ENCODE assay signal across 1 cellular context in the genomic region with DNA sequence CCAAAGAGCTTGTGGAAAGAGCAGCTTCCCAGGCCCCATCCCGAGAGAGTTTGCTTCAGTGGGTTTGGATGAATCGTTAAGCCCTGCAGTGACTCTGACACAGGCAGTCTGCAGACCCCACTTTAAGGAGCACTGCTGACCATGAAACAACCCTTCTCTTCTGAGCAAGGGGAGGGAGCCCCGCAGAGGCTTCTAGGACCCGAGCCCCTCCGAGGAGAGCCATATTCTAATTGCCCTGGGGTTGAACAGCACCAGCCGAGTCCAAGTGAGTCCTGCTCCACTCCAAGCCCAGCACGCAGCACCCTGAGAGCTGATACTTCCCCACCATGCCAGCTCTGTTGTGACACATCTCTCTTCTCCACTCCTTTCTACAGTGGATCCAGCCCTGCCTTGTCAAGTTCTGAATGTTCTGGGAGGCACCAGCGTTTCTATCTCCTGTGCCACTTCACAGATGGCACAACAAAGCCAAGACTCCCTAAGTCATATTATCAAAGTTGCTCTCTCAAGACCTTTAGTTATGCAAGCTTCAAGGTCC.
TF ChIP-seq lines count a peak whose summit lies in the region.

No MANE protein-coding gene starts in this region.

TF ChIP-seq in liver, 16 proteins besides CTCF, POLR2A, EP300 and RAD21 (continued from another document):
- TF ChIP-seq, protein P1, sequence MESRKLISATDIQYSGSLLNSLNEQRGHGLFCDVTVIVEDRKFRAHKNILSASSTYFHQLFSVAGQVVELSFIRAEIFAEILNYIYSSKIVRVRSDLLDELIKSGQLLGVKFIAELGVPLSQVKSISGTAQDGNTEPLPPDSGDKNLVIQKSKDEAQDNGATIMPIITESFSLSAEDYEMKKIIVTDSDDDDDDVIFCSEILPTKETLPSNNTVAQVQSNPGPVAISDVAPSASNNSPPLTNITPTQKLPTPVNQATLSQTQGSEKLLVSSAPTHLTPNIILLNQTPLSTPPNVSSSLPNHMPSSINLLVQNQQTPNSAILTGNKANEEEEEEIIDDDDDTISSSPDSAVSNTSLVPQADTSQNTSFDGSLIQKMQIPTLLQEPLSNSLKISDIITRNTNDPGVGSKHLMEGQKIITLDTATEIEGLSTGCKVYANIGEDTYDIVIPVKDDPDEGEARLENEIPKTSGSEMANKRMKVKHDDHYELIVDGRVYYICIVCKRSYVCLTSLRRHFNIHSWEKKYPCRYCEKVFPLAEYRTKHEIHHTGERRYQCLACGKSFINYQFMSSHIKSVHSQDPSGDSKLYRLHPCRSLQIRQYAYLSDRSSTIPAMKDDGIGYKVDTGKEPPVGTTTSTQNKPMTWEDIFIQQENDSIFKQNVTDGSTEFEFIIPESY (IDR thresholded peaks at IDR 0.05), result no peak
- TF ChIP-seq FOXA2 (IDR thresholded peaks at IDR 0.05), result no peak
- no peak for TF ChIP-seq GABPA (IDR thresholded peaks at IDR 0.05 in 1 of 2, conservative IDR thresholded peaks at IDR 0.05 in 1 of 2)
